Comparison of ENCODE assay signal across 8 cellular contexts in the genomic region with DNA sequence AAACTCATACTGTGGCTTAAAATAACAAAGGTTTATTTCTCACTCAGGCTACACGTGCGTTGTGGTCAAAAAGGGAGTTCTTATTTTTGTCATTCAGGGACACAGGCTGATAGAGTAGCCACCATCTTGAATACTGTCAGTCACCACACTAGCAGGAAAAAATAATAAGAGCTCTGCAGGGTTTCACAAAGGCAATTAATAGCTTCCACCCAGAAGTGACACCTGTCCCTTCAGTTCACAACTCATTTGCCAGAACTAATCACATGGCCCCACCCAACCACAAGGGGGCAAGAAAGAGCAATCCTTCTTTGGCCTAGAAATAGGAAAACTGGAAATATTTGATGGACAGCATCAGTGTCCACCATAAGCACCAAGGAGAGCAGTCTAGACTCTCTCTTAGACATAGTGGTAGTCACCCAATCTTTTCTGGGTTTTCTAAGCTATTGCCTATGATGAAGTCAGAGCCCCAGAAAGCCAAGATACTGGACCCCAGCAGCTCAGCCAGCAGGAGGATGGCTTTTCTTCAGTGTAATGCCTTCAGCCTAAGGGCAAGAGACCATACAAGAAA. TPM values are rescaled to one million over a fixed set of nuclear protein-coding genes. Genes with fewer than 3 reads are reported as not detected.
DNase-seq lines count a peak whose midpoint lies in the region; ATAC-seq and TF ChIP-seq lines count a peak whose summit lies in the region.

No MANE protein-coding gene starts in this region.

- peak; percentile 29 for ATAC-seq in activated CD8-positive, alpha-beta memory T cell treated with anti-CD3 and anti-CD28 coated beads, Interleukin-2, amount 10 ng/mL, durations not matched to agents 7 days and 5 days
- ATAC-seq in HG02763 (IDR thresholded peaks at IDR 0.05; ENCODE audit: unreplicated experiment) = no peak
- ATAC-seq in stimulated activated effector memory CD8-positive, alpha-beta T cell treated with anti-CD3 and anti-CD28 coated beads, Interleukin-12 subunit alpha, Interleukin-12 subunit beta, amount 100 ng/mL, for 72 hours = no peak

- H3K27ac ChIP-seq in coronary artery (no peak overlapping the region), osteoblast (ENCODE audit: low read depth, low read length) (no peak overlapping the region)

- H3K4me1 ChIP-seq in osteoblast (ENCODE audit: insufficient read depth, low read length) = no peaks in the 10 kb centered on the region

- H2AFZ ChIP-seq in osteoblast (ENCODE audit: low read length) = no peak overlapping the region

- H3K4me3 ChIP-seq in coronary artery = no peak overlapping the region
- no peak overlapping the region for H3K4me3 ChIP-seq in osteoblast (ENCODE audit: insufficient read depth, low read length)

- H3K4me3 Mint-ChIP-seq in activated CD8-positive, alpha-beta memory T cell treated with anti-CD3 and anti-CD28 coated beads, Interleukin-2, amount 10 ng/mL, durations not matched to agents 7 days and 5 days = no peak overlapping the region
- H3K4me3 Mint-ChIP-seq in stimulated activated effector memory CD8-positive, alpha-beta T cell treated with anti-CD3 and anti-CD28 coated beads, Interleukin-12 subunit alpha, Interleukin-12 subunit beta, amount 100 ng/mL, for 72 hours = no peak overlapping the region

- peak; percentile 61 for DNase-seq in activated CD8-positive, alpha-beta memory T cell treated with anti-CD3 and anti-CD28 coated beads, Interleukin-2, amount 10 ng/mL, durations not matched to agents 7 days and 5 days
- no peak for DNase-seq in activated CD8-positive, alpha-beta memory T cell treated with anti-CD3 and anti-CD28 coated beads for 24 hours
- DNase-seq in KBM-7 (peak; percentile 66), RPMI7951 (ENCODE audit: low read depth) (peak; percentile 50), coronary artery (ENCODE audit: low spot score) (no peak), osteoblast (ENCODE audit: insufficient read length, low spot score, missing footprints) (peak; percentile 91)
- no peak for DNase-seq in stimulated activated effector memory CD8-positive, alpha-beta T cell treated with anti-CD3 and anti-CD28 coated beads, Interleukin-12 subunit alpha, Interleukin-12 subunit beta, amount 100 ng/mL, for 72 hours (ENCODE audit: low spot score in 2 of 2)

- H3K36me3 Mint-ChIP-seq in activated CD8-positive, alpha-beta memory T cell treated with anti-CD3 and anti-CD28 coated beads, Interleukin-2, amount 10 ng/mL, durations not matched to agents 7 days and 5 days = no peaks in the 10 kb centered on the region
- H3K36me3 Mint-ChIP-seq in stimulated activated effector memory CD8-positive, alpha-beta T cell treated with anti-CD3 and anti-CD28 coated beads, Interleukin-12 subunit alpha, Interleukin-12 subunit beta, amount 100 ng/mL, for 72 hours = no peaks in the 10 kb centered on the region

- H3K4me1 Mint-ChIP-seq in activated CD8-positive, alpha-beta memory T cell treated with anti-CD3 and anti-CD28 coated beads, Interleukin-2, amount 10 ng/mL, durations not matched to agents 7 days and 5 days = peaks cover 8% of the 10 kb centered on the region
- H3K4me1 Mint-ChIP-seq in stimulated activated effector memory CD8-positive, alpha-beta T cell treated with anti-CD3 and anti-CD28 coated beads, Interleukin-12 subunit alpha, Interleukin-12 subunit beta, amount 100 ng/mL, for 72 hours = peaks cover 12% of the 10 kb centered on the region

- H3K9me3 ChIP-seq in osteoblast (ENCODE audit: low read depth, low read length) = no peaks in the 10 kb centered on the region

- CTCF ChIA-PET in activated CD8-positive, alpha-beta memory T cell treated with anti-CD3 and anti-CD28 coated beads, Interleukin-2, amount 10 ng/mL, durations not matched to agents 7 days and 5 days (lab: Charles Lee) = interaction anchor here (0.7 to 15.7 kb wide), 26 partner anchors 10 to 243 kb away, joined by 3 to 344 read pairs (median 4); partner anchors contain the start of genes BCAN, GPATCH4 and NES

- H3K9me3 Mint-ChIP-seq in activated CD8-positive, alpha-beta memory T cell treated with anti-CD3 and anti-CD28 coated beads, Interleukin-2, amount 10 ng/mL, durations not matched to agents 7 days and 5 days (ENCODE audit: low read depth) = no peaks in the 10 kb centered on the region
- H3K9me3 Mint-ChIP-seq in stimulated activated effector memory CD8-positive, alpha-beta T cell treated with anti-CD3 and anti-CD28 coated beads, Interleukin-12 subunit alpha, Interleukin-12 subunit beta, amount 100 ng/mL, for 72 hours = no peaks in the 10 kb centered on the region

- no peaks in the 10 kb centered on the region for H3K36me3 ChIP-seq in osteoblast (ENCODE audit: insufficient read depth, low read length)

- H4K20me1 ChIP-seq in osteoblast (ENCODE audit: insufficient read depth, low read length) = no peaks in the 10 kb centered on the region

- no peak overlapping the region for H3K27ac Mint-ChIP-seq in activated CD8-positive, alpha-beta memory T cell treated with anti-CD3 and anti-CD28 coated beads, Interleukin-2, amount 10 ng/mL, durations not matched to agents 7 days and 5 days
- H3K27ac Mint-ChIP-seq in stimulated activated effector memory CD8-positive, alpha-beta T cell treated with anti-CD3 and anti-CD28 coated beads, Interleukin-12 subunit alpha, Interleukin-12 subunit beta, amount 100 ng/mL, for 72 hours = no peak overlapping the region

- in situ Hi-C loops in KBM-7 (cut with MboI; ENCODE audit: low pct_unique_long_range_greater_than_20kb, low sequenced_read_pairs) = no loop called here

- no peak overlapping the region for H3K4me2 ChIP-seq in osteoblast (ENCODE audit: insufficient read depth, low read length)

- peaks cover 72% of the 10 kb centered on the region for H3K27me3 Mint-ChIP-seq in activated CD8-positive, alpha-beta memory T cell treated with anti-CD3 and anti-CD28 coated beads, Interleukin-2, amount 10 ng/mL, durations not matched to agents 7 days and 5 days

- no peaks in the 10 kb centered on the region for H3K79me2 ChIP-seq in osteoblast (ENCODE audit: insufficient read depth, low read length)

- peak; percentile 36 for TF ChIP-seq CTCF in coronary artery (IDR thresholded peaks at IDR 0.05)
- TF ChIP-seq CTCF in osteoblast (IDR thresholded peaks at IDR 0.05; ENCODE audit: extremely low read depth, low read depth, low read length) = peak; percentile 82

- peaks cover 58% of the 10 kb centered on the region for H3K27me3 ChIP-seq in osteoblast (ENCODE audit: insufficient read depth, low read length)

RNA-seq across cellular contexts. Expression of gene HAPLN2, which starts 8.2 kb away (rescaled TPM):
- total RNA-seq in activated CD8-positive, alpha-beta memory T cell treated with anti-CD3 and anti-CD28 coated beads, Interleukin-2, amount 10 ng/mL, durations not matched to agents 7 days and 5 days = not detected
- total RNA-seq in RPMI7951 (2014; rRNA removed; shearing (Covaris generic)) = not detected in 2 replicates
- total RNA-seq in osteoblast = not detected in 2 replicates

RNA-seq across cellular contexts. Expression of gene BCAN, which starts 14.5 kb away (rescaled TPM):
- under 1 TPM in 1 of 2 experiments, not detected in 1; 0.07 TPM for total RNA-seq in activated CD8-positive, alpha-beta memory T cell treated with anti-CD3 and anti-CD28 coated beads, Interleukin-2, amount 10 ng/mL, durations not matched to agents 7 days and 5 days
- 0.12 TPM in 1 of 2 replicates, not detected in the other for total RNA-seq in RPMI7951 (2014; rRNA removed; shearing (Covaris generic))
- total RNA-seq in osteoblast = not detected in 2 replicates

RNA-seq across cellular contexts. Expression of gene GPATCH4, which starts 26.1 kb away (rescaled TPM):
- 10 to 100 TPM; 40.5 to 50.9 TPM for total RNA-seq in activated CD8-positive, alpha-beta memory T cell treated with anti-CD3 and anti-CD28 coated beads, Interleukin-2, amount 10 ng/mL, durations not matched to agents 7 days and 5 days
- 17.2 and 23.8 TPM in 2 replicates for total RNA-seq in RPMI7951 (2014; rRNA removed; shearing (Covaris generic))
- total RNA-seq in osteoblast = 8.0 and 11.2 TPM in 2 replicates

RNA-seq across cellular contexts. Expression of gene NAXE, which starts 35.8 kb away (rescaled TPM):
- 10 to 100 TPM; 62.7 to 66.6 TPM for total RNA-seq in activated CD8-positive, alpha-beta memory T cell treated with anti-CD3 and anti-CD28 coated beads, Interleukin-2, amount 10 ng/mL, durations not matched to agents 7 days and 5 days
- total RNA-seq in RPMI7951 (2014; rRNA removed; shearing (Covaris generic)) = 85.4 and 91.0 TPM in 2 replicates
- 54.8 and 63.7 TPM in 2 replicates for total RNA-seq in osteoblast

RNA-seq across cellular contexts. Expression of gene TTC24, which starts 47.9 kb away (rescaled TPM):
- total RNA-seq in activated CD8-positive, alpha-beta memory T cell treated with anti-CD3 and anti-CD28 coated beads, Interleukin-2, amount 10 ng/mL, durations not matched to agents 7 days and 5 days = 10 to 100 TPM; 12.6 to 16.9 TPM
- not detected in 2 replicates for total RNA-seq in RPMI7951 (2014; rRNA removed; shearing (Covaris generic))
- total RNA-seq in osteoblast = not detected in 2 replicates

Comparison
In these comparisons a context has a peak if more than half of its experiments do, and no peak if none do; other contexts are left out.
1. DNase-seq: peak in activated CD8-positive, alpha-beta memory T cell treated with anti-CD3 and anti-CD28 coated beads, Interleukin-2, amount 10 ng/mL, durations not matched to agents 7 days and 5 days (single experiment), KBM-7 (single experiment), RPMI7951 (single experiment) and osteoblast (single experiment); none in activated CD8-positive, alpha-beta memory T cell treated with anti-CD3 and anti-CD28 coated beads for 24 hours (single experiment), coronary artery (single experiment) and stimulated activated effector memory CD8-positive, alpha-beta T cell treated with anti-CD3 and anti-CD28 coated beads, Interleukin-12 subunit alpha, Interleukin-12 subunit beta, amount 100 ng/mL, for 72 hours (0 of 2).